In the genomic region with DNA sequence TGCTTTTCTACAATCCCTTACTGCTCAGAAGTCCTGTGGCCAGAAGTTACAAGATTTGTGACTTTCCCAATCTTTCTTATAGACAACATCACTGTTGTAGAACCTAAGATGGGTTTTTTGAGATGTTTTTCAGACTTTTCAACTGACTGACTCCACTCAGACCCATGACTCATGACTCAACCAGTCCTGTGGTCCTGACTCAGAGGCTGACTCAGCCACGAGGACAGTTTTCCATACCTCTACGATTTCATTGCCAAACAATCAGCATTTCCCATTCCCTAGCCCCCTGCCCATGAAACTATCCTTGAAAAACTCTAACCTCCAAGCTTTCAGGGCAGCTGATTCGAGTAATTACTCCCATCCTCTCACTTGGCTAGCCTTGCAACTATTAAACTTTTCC, we compare ENCODE assay signal across 1 cellular context.
TF ChIP-seq lines count a peak whose summit lies in the region.

No MANE protein-coding gene starts in this region.

TF ChIP-seq in SK-N-SH, 30 proteins besides CTCF, POLR2A, EP300 and RAD21 (continued from another document):
- no peak for TF ChIP-seq RXRA (IDR thresholded peaks at IDR 0.05; ENCODE audit: borderline replicate concordance, low read depth)
- TF ChIP-seq JUND (IDR thresholded peaks at IDR 0.05): peak; percentile 90
- TF ChIP-seq RFX5 (IDR thresholded peaks at IDR 0.05; ENCODE audit: low read length): no peak
- no peak for TF ChIP-seq RCOR1 (IDR thresholded peaks at IDR 0.05; ENCODE audit: low read length)
- TF ChIP-seq, protein P1, sequence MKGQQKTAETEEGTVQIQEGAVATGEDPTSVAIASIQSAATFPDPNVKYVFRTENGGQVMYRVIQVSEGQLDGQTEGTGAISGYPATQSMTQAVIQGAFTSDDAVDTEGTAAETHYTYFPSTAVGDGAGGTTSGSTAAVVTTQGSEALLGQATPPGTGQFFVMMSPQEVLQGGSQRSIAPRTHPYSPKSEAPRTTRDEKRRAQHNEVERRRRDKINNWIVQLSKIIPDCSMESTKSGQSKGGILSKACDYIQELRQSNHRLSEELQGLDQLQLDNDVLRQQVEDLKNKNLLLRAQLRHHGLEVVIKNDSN (IDR thresholded peaks at IDR 0.05; ENCODE audit: borderline replicate concordance, low read depth): no peak
- peak; percentile 19; the same call in 1 of the 2 replicates for TF ChIP-seq POLR2AphosphoS5 (IDR thresholded peaks at IDR 0.05; ENCODE audit: low read depth, low read length)
- TF ChIP-seq NFIC (IDR thresholded peaks at IDR 0.05; ENCODE audit: borderline replicate concordance): peak; percentile 84
- TF ChIP-seq TCF12 (IDR thresholded peaks at IDR 0.05): peak; percentile 72
- TF ChIP-seq ELF1 (IDR thresholded peaks at IDR 0.05): no peak
- peak; percentile 98 for TF ChIP-seq FOSL2 (IDR thresholded peaks at IDR 0.05; ENCODE audit: borderline replicate concordance, low read depth)
- 0 out of 2 replicates have a peak, but pooled peaks have one; percentile 42 for TF ChIP-seq MAX (IDR thresholded peaks at IDR 0.05; ENCODE audit: low read depth)
- no peak for TF ChIP-seq FOXM1 (IDR thresholded peaks at IDR 0.05; ENCODE audit: low read depth)
- TF ChIP-seq GABPA (IDR thresholded peaks at IDR 0.05; ENCODE audit: low read depth): no peak
- peak; percentile 38; the same call in 1 of the 2 replicates for TF ChIP-seq MEF2A (IDR thresholded peaks at IDR 0.05; ENCODE audit: borderline replicate concordance, low read depth)
- no peak for TF ChIP-seq FOXJ3 (CRISPR knock-in tag; IDR thresholded peaks at IDR 0.05)
